ENCODE assay signal across 1 cellular context in genomic region chr5:138986186-138986775, GRCh38.
A peak's percentile ranks its signal among the peaks of the same experiment; 100 is the strongest.
TF ChIP-seq lines count a peak whose summit lies in the region.

No MANE protein-coding gene starts in this region.

TF ChIP-seq in GM23338, 12 proteins besides CTCF, POLR2A, EP300 and RAD21:
- TF ChIP-seq REST (IDR thresholded peaks at IDR 0.05; ENCODE audit: unreplicated experiment) (peak; percentile 35), ZNF462 (CRISPR knock-in tag; IDR thresholded peaks at IDR 0.05) (no peak)
